Comparison of ENCODE assay signal across 15 cellular contexts in genomic region chr1:15206418-15207030, GRCh38. TPM values are rescaled to one million over a fixed set of nuclear protein-coding genes. Genes with fewer than 3 reads are reported as not detected.
DNase-seq lines count a peak whose midpoint lies in the region; ATAC-seq, FAIRE-seq and TF ChIP-seq lines count a peak whose summit lies in the region.
"Had no signal": no experiment of that assay in that cellular context is flagged by ENCODE, and none has a peak within 500 bp of the region (broad histone marks: within the 10 kb centered on the region; RNA-seq: fewer than 3 reads in every experiment).

No MANE protein-coding gene starts in this region.

- no peak for ATAC-seq in GM18498 (IDR thresholded peaks at IDR 0.05; ENCODE audit: unreplicated experiment)
- ATAC-seq: activated CD8-positive, alpha-beta memory T cell treated with anti-CD3 and anti-CD28 coated beads, Interleukin-2, amount 10 ng/mL, durations not matched to agents 7 days and 5 days had no signal

- DNase-seq in NCI-H146 treated with DMSO at 0.1 percent for 48 hours (lab: John Stamatoyannopoulos, UW; ENCODE audit: unreplicated experiment), result peak; percentile 3
- no peak for DNase-seq in NCI-H146 (lab: John Stamatoyannopoulos, UW)
- DNase-seq in astrocyte (ENCODE audit: low read depth), result peak; percentile 43
- DNase-seq in islet precursor cell, result peak; percentile 71
- DNase-seq in transverse colon, result no peak
- no peak for DNase-seq in Ammon's horn (ENCODE audit: low spot score)
- DNase-seq in NCI-H446 (lab: John Stamatoyannopoulos, UW), result no peak
- DNase-seq: activated CD8-positive, alpha-beta memory T cell treated with anti-CD3 and anti-CD28 coated beads, Interleukin-2, amount 10 ng/mL, durations not matched to agents 7 days and 5 days; DND-41; NCI-H1436 had no signal

- no peak overlapping the region for H3K27ac Mint-ChIP-seq in astrocyte (ENCODE audit: unreplicated experiment)
- H3K27ac Mint-ChIP-seq: activated CD8-positive, alpha-beta memory T cell treated with anti-CD3 and anti-CD28 coated beads, Interleukin-2, amount 10 ng/mL, durations not matched to agents 7 days and 5 days; stimulated activated naive CD8-positive, alpha-beta T cell treated with anti-CD3 and anti-CD28 coated beads, Interleukin-15, Interleukin-2, amounts not matched to agents 100 ng/mL and 50 ng/mL, for 24 hours; T-helper 2 cell treated with Interferon-gamma antibody and Interleukin-4, amounts not matched to agents 5 μg/mL and 100 μg/mL, for 36 hours had no signal

- no peak for TF ChIP-seq POLR2A in transverse colon (IDR thresholded peaks at IDR 0.05)

- H3K4me3 ChIP-seq in astrocyte (ENCODE audit: insufficient read depth, low read depth, low read length) (no peak overlapping the region), transverse colon (no peak overlapping the region)

- no peak overlapping the region for H3K27ac ChIP-seq in astrocyte (ENCODE audit: low read depth, low read length)
- peak overlapping the region in 3 of 4 donors; percentile 4 to 39 (median 28) for H3K27ac ChIP-seq in transverse colon

- intact Hi-C loops in transverse colon (cut with DNase I; ENCODE audit: low total_unique reads), result no loop called here

- H3K36me3 ChIP-seq in astrocyte (ENCODE audit: insufficient read depth, low read length) (no peaks in the 10 kb centered on the region), transverse colon (no peaks in the 10 kb centered on the region)

- no peaks in the 10 kb centered on the region for H3K9me3 ChIP-seq in astrocyte (ENCODE audit: insufficient read depth, low read depth, low read length)
- no peaks in the 10 kb centered on the region for H3K9me3 ChIP-seq in transverse colon

- H3K4me1 ChIP-seq in astrocyte (ENCODE audit: insufficient read depth, low read length), result peaks cover 6% of the 10 kb centered on the region
- peaks cover 15 to 27% (median 20%) of the 10 kb centered on the region in 4 donors for H3K4me1 ChIP-seq in transverse colon

- H3K4me1 Mint-ChIP-seq in astrocyte (ENCODE audit: low read depth, unreplicated experiment), result peaks cover 21% of the 10 kb centered on the region
- H3K4me1 Mint-ChIP-seq: activated CD8-positive, alpha-beta memory T cell treated with anti-CD3 and anti-CD28 coated beads, Interleukin-2, amount 10 ng/mL, durations not matched to agents 7 days and 5 days had no signal

- peak overlapping the region; percentile 63 for H3K4me2 ChIP-seq in astrocyte (ENCODE audit: low read length)

- H3K79me2 ChIP-seq in astrocyte (ENCODE audit: insufficient read depth, low read length), result no peaks in the 10 kb centered on the region

- FAIRE-seq in astrocyte (lab: Jason Lieb, UNC), result no peak
- FAIRE-seq: A204.1, islet of Langerhans had no signal

- H3K9me3 Mint-ChIP-seq in astrocyte (ENCODE audit: unreplicated experiment), result no peaks in the 10 kb centered on the region
- H3K9me3 Mint-ChIP-seq: stimulated activated naive CD8-positive, alpha-beta T cell treated with anti-CD3 and anti-CD28 coated beads, Interleukin-15, Interleukin-2, amounts not matched to agents 100 ng/mL and 50 ng/mL, for 24 hours; T-helper 2 cell treated with Interferon-gamma antibody and Interleukin-4, amounts not matched to agents 5 μg/mL and 100 μg/mL, for 36 hours had no signal

- peaks cover 44% of the 10 kb centered on the region for H4K20me1 ChIP-seq in astrocyte (ENCODE audit: insufficient read depth, low read length)

- peaks cover 3% of the 10 kb centered on the region for H3K36me3 Mint-ChIP-seq in astrocyte (ENCODE audit: low read depth, unreplicated experiment)
- H3K36me3 Mint-ChIP-seq: activated CD8-positive, alpha-beta memory T cell treated with anti-CD3 and anti-CD28 coated beads, Interleukin-2, amount 10 ng/mL, durations not matched to agents 7 days and 5 days had no signal

- no peak overlapping the region for H3K4me3 Mint-ChIP-seq in astrocyte (ENCODE audit: unreplicated experiment)
- H3K4me3 Mint-ChIP-seq: activated CD8-positive, alpha-beta memory T cell treated with anti-CD3 and anti-CD28 coated beads, Interleukin-2, amount 10 ng/mL, durations not matched to agents 7 days and 5 days; stimulated activated naive CD8-positive, alpha-beta T cell treated with anti-CD3 and anti-CD28 coated beads, Interleukin-15, Interleukin-2, amounts not matched to agents 100 ng/mL and 50 ng/mL, for 24 hours; T-helper 2 cell treated with Interferon-gamma antibody and Interleukin-4, amounts not matched to agents 5 μg/mL and 100 μg/mL, for 36 hours had no signal

- H2AFZ ChIP-seq in astrocyte (ENCODE audit: low read depth, low read length), result no peak overlapping the region

- WGBS in transverse colon (ENCODE audit: low coverage in 1 of 2), 2 donors, result 77% methylated on average over 8 of the region's 8 CpGs; no CpG with 5 or more reads in 1 of the 2 donors

- TF ChIP-seq CTCF in astrocyte (IDR thresholded peaks at IDR 0.05; ENCODE audit: insufficient read depth, low read depth, low read length) (no peak), transverse colon (IDR thresholded peaks at IDR 0.05) (no peak)

- in situ Hi-C loops in transverse colon (cut with MboI; ENCODE audit: low pct_ligation_motif_present in 1 of 4, low pct_unique_long_range_greater_than_20kb in 1 of 4, low sequenced_read_pairs in 3 of 4), result no loop called here

- H3K27me3 Mint-ChIP-seq in astrocyte (ENCODE audit: low read depth, unreplicated experiment), result no peaks in the 10 kb centered on the region

- peaks cover 14% of the 10 kb centered on the region for H3K27me3 ChIP-seq in astrocyte (ENCODE audit: insufficient read depth, low read length)
- no peaks in the 10 kb centered on the region for H3K27me3 ChIP-seq in transverse colon

- H3K9ac ChIP-seq in astrocyte (ENCODE audit: low read length), result no peak overlapping the region

- no peak for TF ChIP-seq EP300 in transverse colon (IDR thresholded peaks at IDR 0.05; ENCODE audit: low read depth)

RNA-seq across cellular contexts. Expression of gene FHAD1, which starts 40.5 kb away (rescaled TPM):
- total RNA-seq in astrocyte, result 0.25 TPM in 1 of 2 replicates, not detected in the other
- under 1 TPM in 2 of 4 donors, not detected in 2; 0.75 to 0.82 TPM for total RNA-seq in transverse colon
- total RNA-seq: activated CD8-positive, alpha-beta memory T cell treated with anti-CD3 and anti-CD28 coated beads, Interleukin-2, amount 10 ng/mL, durations not matched to agents 7 days and 5 days had no signal

RNA-seq across cellular contexts. Expression of gene TMEM51, which starts 53.0 kb away (rescaled TPM):
- total RNA-seq in astrocyte (6.9 TPM in 2 replicates), transverse colon (10 to 100 TPM; 17.7 to 32.9 (median 22.9) TPM)
- total RNA-seq: activated CD8-positive, alpha-beta memory T cell treated with anti-CD3 and anti-CD28 coated beads, Interleukin-2, amount 10 ng/mL, durations not matched to agents 7 days and 5 days had no signal

Comparison
In these comparisons a context has a peak if more than half of its experiments do, and no peak if none do; other contexts are left out.
1. DNase-seq: peak in NCI-H146 treated with DMSO at 0.1 percent for 48 hours (single experiment), astrocyte (single experiment) and islet precursor cell (single experiment); none in NCI-H146 (single experiment), transverse colon (single experiment), Ammon's horn (single experiment) and NCI-H446 (0 of 2).